Comparison of ENCODE assay signal across 16 cellular contexts in the genomic region with DNA sequence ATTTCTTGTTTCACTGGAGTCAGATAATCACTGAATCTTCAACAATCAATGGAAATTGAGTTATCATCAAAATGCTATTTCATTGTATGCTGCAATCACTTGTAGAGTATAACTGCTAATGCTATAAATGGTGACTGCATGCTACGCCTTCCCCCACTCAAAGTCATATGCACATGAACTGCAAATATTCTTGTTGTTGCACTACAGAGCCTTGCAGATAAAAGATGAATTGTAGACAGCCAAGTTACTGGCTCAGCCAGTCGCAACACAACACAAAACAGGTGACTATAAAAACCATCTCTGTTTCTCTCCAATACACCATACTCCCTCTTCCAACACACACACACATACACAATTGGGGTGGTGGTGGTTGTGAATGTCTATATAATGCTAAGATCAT.
DNase-seq lines count a peak whose midpoint lies in the region; ATAC-seq, FAIRE-seq and TF ChIP-seq lines count a peak whose summit lies in the region.
"Had no signal": no experiment of that assay in that cellular context is flagged by ENCODE, and none has a peak within 500 bp of the region (broad histone marks: within the 10 kb centered on the region; RNA-seq: fewer than 3 reads in every experiment).

No MANE protein-coding gene starts in this region.

- H3K4me2 ChIP-seq in GM23338 (peak overlapping the region; percentile 19), astrocyte (ENCODE audit: low read length) (no peak overlapping the region)
- H3K4me2 ChIP-seq: A549 had no signal

- H3K36me3 Mint-ChIP-seq in GM23338 (ENCODE audit: low read depth) = no peaks in the 10 kb centered on the region
- no peaks in the 10 kb centered on the region for H3K36me3 Mint-ChIP-seq in astrocyte (ENCODE audit: low read depth, unreplicated experiment)
- H3K36me3 Mint-ChIP-seq in mesothelial cell of epicardium = no peaks in the 10 kb centered on the region
- H3K36me3 Mint-ChIP-seq: CD14-positive monocyte; CD8-positive, alpha-beta T cell had no signal

- intact Hi-C loops in aorta (cut with DNase I) = no loop called here

- H3K27me3 ChIP-seq in GM23338 (ENCODE audit: insufficient read depth) = no peaks in the 10 kb centered on the region
- H3K27me3 ChIP-seq in astrocyte (ENCODE audit: insufficient read depth, low read length) = no peaks in the 10 kb centered on the region
- H3K27me3 ChIP-seq in aorta (ENCODE audit: control insufficient read depth in 1 of 2, insufficient read depth in 2 of 2, low read length in 1 of 2) = no peaks in the 10 kb centered on the region

- H3K36me3 ChIP-seq in GM23338 (ENCODE audit: insufficient read depth) = no peaks in the 10 kb centered on the region
- no peaks in the 10 kb centered on the region for H3K36me3 ChIP-seq in astrocyte (ENCODE audit: insufficient read depth, low read length)
- H3K36me3 ChIP-seq in aorta (ENCODE audit: control insufficient read depth in 1 of 2, insufficient read depth in 2 of 2, low read length in 1 of 2) = no peaks in the 10 kb centered on the region

- WGBS in aorta, 2 donors = 92 to 94% methylated on average over 2 of the region's 2 CpGs

- H3K9ac ChIP-seq in astrocyte (ENCODE audit: low read length) = no peak overlapping the region
- H3K9ac ChIP-seq: GM23248 had no signal

- FAIRE-seq in HTR-8/SVneo (lab: Jason Lieb, UNC) = peak; percentile 49
- FAIRE-seq in astrocyte (lab: Jason Lieb, UNC) = peak; percentile 50
- FAIRE-seq: A549, HepG2 had no signal

- no peaks in the 10 kb centered on the region for H3K9me2 ChIP-seq in GM23338 (ENCODE audit: insufficient read depth)

- no peak overlapping the region for H3K27ac Mint-ChIP-seq in GM23338
- no peak overlapping the region for H3K27ac Mint-ChIP-seq in astrocyte (ENCODE audit: unreplicated experiment)
- H3K27ac Mint-ChIP-seq in mesothelial cell of epicardium = peak overlapping the region; percentile 18
- H3K27ac Mint-ChIP-seq: CD14-positive monocyte; CD8-positive, alpha-beta T cell had no signal

- H3K4me3 Mint-ChIP-seq in GM23338 (no peak overlapping the region), astrocyte (ENCODE audit: unreplicated experiment) (no peak overlapping the region), mesothelial cell of epicardium (no peak overlapping the region)
- H3K4me3 Mint-ChIP-seq: CD14-positive monocyte; CD8-positive, alpha-beta T cell; H9 had no signal

- H4K20me1 ChIP-seq in GM23338 (replicated peaks; ENCODE audit: insufficient read depth) (no peaks in the 10 kb centered on the region), astrocyte (ENCODE audit: insufficient read depth, low read length) (no peaks in the 10 kb centered on the region)

- H3K4me3 ChIP-seq in GM23338 (no peak overlapping the region), astrocyte (ENCODE audit: insufficient read depth, low read depth, low read length) (no peak overlapping the region), aorta (ENCODE audit: low read length in 2 of 2) (no peak overlapping the region)
- H3K4me3 ChIP-seq: A549, GM23248 had no signal

- H3K27me3 Mint-ChIP-seq in GM23338 (ENCODE audit: insufficient read depth, low read depth, poor library complexity) (peaks cover 3% of the 10 kb centered on the region), astrocyte (ENCODE audit: low read depth, unreplicated experiment) (no peaks in the 10 kb centered on the region), mesothelial cell of epicardium (ENCODE audit: low read depth) (no peaks in the 10 kb centered on the region)

- H3K9me3 ChIP-seq in astrocyte (ENCODE audit: insufficient read depth, low read depth, low read length) (no peaks in the 10 kb centered on the region), aorta (ENCODE audit: control insufficient read depth, low read length) (no peaks in the 10 kb centered on the region)

- CTCF ChIA-PET in GM10248 (lab: Yijun Ruan, JAX) = no interaction called here

- H3F3A ChIP-seq in GM23338 (replicated peaks; ENCODE audit: low read depth) = no peaks in the 10 kb centered on the region

- POLR2A ChIA-PET in GM10248 (lab: Yijun Ruan, JAX) = no interaction called here

- DNase-seq in GM23338 (ENCODE audit: low spot score) = no peak
- DNase-seq in HTR-8/SVneo (ENCODE audit: insufficient read length, low spot score) = no peak
- no peak for DNase-seq in astrocyte (ENCODE audit: low read depth)
- no peak for DNase-seq in mesothelial cell of epicardium (ENCODE audit: low spot score in 2 of 2, unreplicated experiment in 2 of 2)
- no peak for DNase-seq in aorta
- DNase-seq in GM10248 (ENCODE audit: extremely low spot score) = no peak
- DNase-seq: CD8-positive, alpha-beta T cell; COR-L47; DND-41; GDM1; GM23248; H9 had no signal

- no peaks in the 10 kb centered on the region for H3K79me2 ChIP-seq in GM23338 (replicated peaks; ENCODE audit: insufficient read depth)
- no peaks in the 10 kb centered on the region for H3K79me2 ChIP-seq in astrocyte (ENCODE audit: insufficient read depth, low read length)

- TF ChIP-seq CTCF in GM23338 (conservative IDR thresholded peaks at IDR 0.05; ENCODE audit: low read depth in 2 of 2) (no peak), astrocyte (IDR thresholded peaks at IDR 0.05; ENCODE audit: insufficient read depth, low read depth, low read length) (no peak), mesothelial cell of epicardium (IDR thresholded peaks at IDR 0.05; ENCODE audit: unreplicated experiment) (no peak), GM10248 (IDR thresholded peaks at IDR 0.05; ENCODE audit: control extremely low read depth, extremely low read depth, low read depth, missing control alignments) (no peak)

- no peak for ATAC-seq in GM23338
- ATAC-seq in aorta (ENCODE audit: low FRiP score) = no peak
- no peak for ATAC-seq in HG02973 (IDR thresholded peaks at IDR 0.05; ENCODE audit: unreplicated experiment)
- ATAC-seq: A549; CD8-positive, alpha-beta T cell; HepG2 had no signal

- no peaks in the 10 kb centered on the region for H3K9me3 Mint-ChIP-seq in GM23338
- H3K9me3 Mint-ChIP-seq in astrocyte (ENCODE audit: unreplicated experiment) = peaks cover 4% of the 10 kb centered on the region
- H3K9me3 Mint-ChIP-seq in mesothelial cell of epicardium = peaks cover 4% of the 10 kb centered on the region
- H3K9me3 Mint-ChIP-seq: CD8-positive, alpha-beta T cell; H9 had no signal

- H3K27ac ChIP-seq in GM23338 (ENCODE audit: low read depth) = no peak overlapping the region
- no peak overlapping the region for H3K27ac ChIP-seq in astrocyte (ENCODE audit: low read depth, low read length)
- no peak overlapping the region for H3K27ac ChIP-seq in aorta (ENCODE audit: low read depth in 1 of 2, low read length in 2 of 2)
- H3K27ac ChIP-seq: GM23248 had no signal

- H3K4me1 Mint-ChIP-seq in GM23338 (peaks cover 28% of the 10 kb centered on the region), astrocyte (ENCODE audit: low read depth, unreplicated experiment) (peaks cover 49% of the 10 kb centered on the region), mesothelial cell of epicardium (peaks cover 21% of the 10 kb centered on the region)

- H3K4me1 ChIP-seq in GM23338 (ENCODE audit: insufficient read depth) = peaks cover 12% of the 10 kb centered on the region
- peaks cover 44% of the 10 kb centered on the region for H3K4me1 ChIP-seq in astrocyte (ENCODE audit: insufficient read depth, low read length)
- H3K4me1 ChIP-seq in aorta (ENCODE audit: control insufficient read depth in 1 of 2, insufficient read depth in 2 of 2, low read length in 2 of 2) = no peaks in the 10 kb centered on the region

- no peak overlapping the region for H2AFZ ChIP-seq in GM23338
- no peak overlapping the region for H2AFZ ChIP-seq in astrocyte (ENCODE audit: low read depth, low read length)
- H2AFZ ChIP-seq: GM23248 had no signal

TF ChIP-seq in GM23338, 12 proteins besides CTCF, POLR2A, EP300 and RAD21 (continues in another document):
- TF ChIP-seq ZNF114 (CRISPR knock-in tag; IDR thresholded peaks at IDR 0.05) = no peak
- TF ChIP-seq EZH2 (IDR thresholded peaks at IDR 0.05; ENCODE audit: low read depth, unreplicated experiment) = no peak
- TF ChIP-seq NANOG (IDR thresholded peaks at IDR 0.05; ENCODE audit: borderline replicate concordance) = no peak
- no peak for TF ChIP-seq CREB1 (CRISPR knock-in tag; IDR thresholded peaks at IDR 0.05; ENCODE audit: low read depth)
- no peak for TF ChIP-seq JUNB (IDR thresholded peaks at IDR 0.05; ENCODE audit: unreplicated experiment)
- TF ChIP-seq, protein P1, sequence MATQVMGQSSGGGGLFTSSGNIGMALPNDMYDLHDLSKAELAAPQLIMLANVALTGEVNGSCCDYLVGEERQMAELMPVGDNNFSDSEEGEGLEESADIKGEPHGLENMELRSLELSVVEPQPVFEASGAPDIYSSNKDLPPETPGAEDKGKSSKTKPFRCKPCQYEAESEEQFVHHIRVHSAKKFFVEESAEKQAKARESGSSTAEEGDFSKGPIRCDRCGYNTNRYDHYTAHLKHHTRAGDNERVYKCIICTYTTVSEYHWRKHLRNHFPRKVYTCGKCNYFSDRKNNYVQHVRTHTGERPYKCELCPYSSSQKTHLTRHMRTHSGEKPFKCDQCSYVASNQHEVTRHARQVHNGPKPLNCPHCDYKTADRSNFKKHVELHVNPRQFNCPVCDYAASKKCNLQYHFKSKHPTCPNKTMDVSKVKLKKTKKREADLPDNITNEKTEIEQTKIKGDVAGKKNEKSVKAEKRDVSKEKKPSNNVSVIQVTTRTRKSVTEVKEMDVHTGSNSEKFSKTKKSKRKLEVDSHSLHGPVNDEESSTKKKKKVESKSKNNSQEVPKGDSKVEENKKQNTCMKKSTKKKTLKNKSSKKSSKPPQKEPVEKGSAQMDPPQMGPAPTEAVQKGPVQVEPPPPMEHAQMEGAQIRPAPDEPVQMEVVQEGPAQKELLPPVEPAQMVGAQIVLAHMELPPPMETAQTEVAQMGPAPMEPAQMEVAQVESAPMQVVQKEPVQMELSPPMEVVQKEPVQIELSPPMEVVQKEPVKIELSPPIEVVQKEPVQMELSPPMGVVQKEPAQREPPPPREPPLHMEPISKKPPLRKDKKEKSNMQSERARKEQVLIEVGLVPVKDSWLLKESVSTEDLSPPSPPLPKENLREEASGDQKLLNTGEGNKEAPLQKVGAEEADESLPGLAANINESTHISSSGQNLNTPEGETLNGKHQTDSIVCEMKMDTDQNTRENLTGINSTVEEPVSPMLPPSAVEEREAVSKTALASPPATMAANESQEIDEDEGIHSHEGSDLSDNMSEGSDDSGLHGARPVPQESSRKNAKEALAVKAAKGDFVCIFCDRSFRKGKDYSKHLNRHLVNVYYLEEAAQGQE (IDR thresholded peaks at IDR 0.05; ENCODE audit: unreplicated experiment) = no peak
